In genomic region chr3:14431928-14432834, GRCh38 we compare ENCODE assay signal across 8 cellular contexts. TPM values are rescaled to one million over a fixed set of nuclear protein-coding genes. Genes with fewer than 3 reads are reported as not detected.
DNase-seq lines count a peak whose midpoint lies in the region; ATAC-seq and TF ChIP-seq lines count a peak whose summit lies in the region.

No MANE protein-coding gene starts in this region.

- TF ChIP-seq POLR2A in gastroesophageal sphincter (IDR thresholded peaks at IDR 0.05) (no peak), tibial nerve (IDR thresholded peaks at IDR 0.05) (no peak)

- WGBS in gastroesophageal sphincter (ENCODE audit: low coverage in 1 of 2), 2 donors, result 49% methylated on average over 5 of the region's 14 CpGs; no CpG with 5 or more reads in 1 of the 2 donors
- 52 to 66% methylated on average over 13 to 14 of the region's 14 CpGs for WGBS in tibial nerve, 2 donors

- H3K36me3 ChIP-seq in BLaER1 (peaks cover 17% of the 10 kb centered on the region), RWPE2 (ENCODE audit: low read depth) (no peaks in the 10 kb centered on the region), gastroesophageal sphincter (no peaks in the 10 kb centered on the region), parathyroid adenoma (ENCODE audit: control insufficient read depth, insufficient read depth, low read length) (no peaks in the 10 kb centered on the region), tibial nerve (no peaks in the 10 kb centered on the region)

- ATAC-seq in HG03378 (IDR thresholded peaks at IDR 0.05; ENCODE audit: unreplicated experiment), result peak; percentile 81
- ATAC-seq in RWPE2 (ENCODE audit: low read depth), result peak; percentile 93
- ATAC-seq in gastroesophageal sphincter, result peak; percentile 80

- peak overlapping the region; percentile 79 for H3K27ac ChIP-seq in BLaER1
- peak overlapping the region; percentile 47 for H3K27ac ChIP-seq in RWPE2 (ENCODE audit: poor library complexity, severe bottlenecking)
- peak overlapping the region in 3 of 4 donors; percentile 48 to 66 (median 54) for H3K27ac ChIP-seq in gastroesophageal sphincter
- H3K27ac ChIP-seq in parathyroid adenoma, result peak overlapping the region; percentile 40
- peak overlapping the region in 3 of 4 donors; percentile 70 to 91 (median 72) for H3K27ac ChIP-seq in tibial nerve

- H3K4me2 ChIP-seq in BLaER1 (peak overlapping the region; percentile 87), parathyroid adenoma (ENCODE audit: low read length) (no peak overlapping the region)

- H3K9ac ChIP-seq in BLaER1 (peak overlapping the region; percentile 70), parathyroid adenoma (no peak overlapping the region)

- DNase-seq in GM19240 (ENCODE audit: insufficient read length, low spot score), result peak; percentile 96
- peak; percentile 80 for DNase-seq in RWPE2 (ENCODE audit: low spot score)
- peak; percentile 92 for DNase-seq in activated effector memory CD4-positive, alpha-beta T cell treated with Interleukin-2 at 50 U/mL for 16 hours
- peak; percentile 27 to 51 for DNase-seq in tibial nerve (ENCODE audit: low spot score in 2 of 2)

- peak overlapping the region; percentile 32; the same call in 1 of the 2 replicates for H3K4me3 ChIP-seq in BLaER1
- H3K4me3 ChIP-seq in RWPE2 (ENCODE audit: severe bottlenecking), result no peak overlapping the region
- H3K4me3 ChIP-seq in gastroesophageal sphincter, result no peak overlapping the region
- no peak overlapping the region for H3K4me3 ChIP-seq in parathyroid adenoma (ENCODE audit: low read depth, low read length)
- H3K4me3 ChIP-seq in tibial nerve, result no peak overlapping the region

- no peak for TF ChIP-seq CTCF in RWPE2 (IDR thresholded peaks at IDR 0.05; ENCODE audit: poor library complexity, severe bottlenecking)
- TF ChIP-seq CTCF in gastroesophageal sphincter (IDR thresholded peaks at IDR 0.05), result no peak
- TF ChIP-seq CTCF in parathyroid adenoma (IDR thresholded peaks at IDR 0.05), result no peak
- no peak for TF ChIP-seq CTCF in tibial nerve (IDR thresholded peaks at IDR 0.05)

- TF ChIP-seq EP300 in gastroesophageal sphincter (IDR thresholded peaks at IDR 0.05), result no peak
- TF ChIP-seq EP300 in tibial nerve (IDR thresholded peaks at IDR 0.05), result peak in 1 of 2 donors; percentile 40

- H3K4me1 ChIP-seq in BLaER1, result peaks cover 84% of the 10 kb centered on the region
- peaks cover 21% of the 10 kb centered on the region for H3K4me1 ChIP-seq in RWPE2 (ENCODE audit: insufficient read depth, poor library complexity, severe bottlenecking)
- H3K4me1 ChIP-seq in gastroesophageal sphincter, result peaks cover 0 to 98% (median 30%) of the 10 kb centered on the region in 3 donors
- peaks cover 12% of the 10 kb centered on the region for H3K4me1 ChIP-seq in parathyroid adenoma
- H3K4me1 ChIP-seq in tibial nerve, result peaks cover 0 to 51% (median 41%) of the 10 kb centered on the region in 4 donors

- H2AFZ ChIP-seq in parathyroid adenoma, result peak overlapping the region; percentile 48

- no peaks in the 10 kb centered on the region for H3K79me2 ChIP-seq in parathyroid adenoma

- H4K20me1 ChIP-seq in BLaER1, result peaks cover 99% of the 10 kb centered on the region

- H3K27me3 ChIP-seq in BLaER1 (no peaks in the 10 kb centered on the region), RWPE2 (ENCODE audit: insufficient read depth, poor library complexity, severe bottlenecking) (no peaks in the 10 kb centered on the region), gastroesophageal sphincter (no peaks in the 10 kb centered on the region), parathyroid adenoma (ENCODE audit: control insufficient read depth, insufficient read depth, low read length) (no peaks in the 10 kb centered on the region), tibial nerve (no peaks in the 10 kb centered on the region)

- H3K9me3 ChIP-seq in BLaER1 (no peaks in the 10 kb centered on the region), RWPE2 (ENCODE audit: severe bottlenecking) (no peaks in the 10 kb centered on the region), gastroesophageal sphincter (no peaks in the 10 kb centered on the region), parathyroid adenoma (ENCODE audit: control insufficient read depth, low read length) (no peaks in the 10 kb centered on the region), tibial nerve (no peaks in the 10 kb centered on the region)

RNA-seq across cellular contexts. Expression of gene SLC6A6, which starts 29.8 kb away (rescaled TPM):
- 10 to 100 TPM; 15.4 to 37.6 (median 20.9) TPM for total RNA-seq in gastroesophageal sphincter
- total RNA-seq in tibial nerve, result 10 to 100 TPM; 11.8 to 24.9 (median 13.5) TPM

Comparison
In these comparisons a context has a peak if more than half of its experiments do, and no peak if none do; other contexts are left out.
1. DNase-seq: peak in every context shown above with its lines; median percentile 96 in GM19240; 92 in activated effector memory CD4-positive, alpha-beta T cell treated with Interleukin-2 at 50 U/mL for 16 hours; 80 in RWPE2; 39 in tibial nerve.